Comparison of ENCODE assay signal across 9 cellular contexts in the genomic region with DNA sequence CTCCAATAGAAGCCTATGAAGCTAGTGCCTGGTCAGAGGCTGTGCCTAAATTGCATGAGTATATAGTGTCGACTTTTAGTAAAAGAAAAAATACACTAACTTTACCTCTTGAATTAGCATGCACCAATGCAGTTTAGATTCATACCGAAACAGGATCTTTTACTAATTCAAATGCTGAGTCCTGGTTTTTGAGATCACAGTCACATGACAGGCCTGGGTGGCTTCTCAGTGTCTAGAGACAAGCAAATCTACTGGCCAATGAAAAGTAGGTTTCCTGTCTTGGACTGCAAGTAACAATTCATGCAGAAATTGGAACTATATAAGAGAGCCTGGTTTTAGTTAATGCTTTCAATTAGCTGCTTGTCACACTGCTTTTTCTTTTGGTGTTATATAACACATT. TPM values are rescaled to one million over a fixed set of nuclear protein-coding genes. Genes with fewer than 3 reads are reported as not detected.
DNase-seq lines count a peak whose midpoint lies in the region; ATAC-seq and TF ChIP-seq lines count a peak whose summit lies in the region.
"Had no signal": no experiment of that assay in that cellular context is flagged by ENCODE, and none has a peak within 500 bp of the region (broad histone marks: within the 10 kb centered on the region; RNA-seq: fewer than 3 reads in every experiment).

No MANE protein-coding gene starts in this region.

- no peaks in the 10 kb centered on the region for H3K9me2 ChIP-seq in PC-3 (replicated peaks; ENCODE audit: low read length)

- H4K20me1 ChIP-seq in PC-3 (ENCODE audit: low read length) = peaks cover 76% of the 10 kb centered on the region

- H3K27me3 ChIP-seq in PC-3 (ENCODE audit: low read length) (no peaks in the 10 kb centered on the region), parathyroid adenoma (ENCODE audit: control insufficient read depth, insufficient read depth, low read length) (no peaks in the 10 kb centered on the region)

- H3K4me3 ChIP-seq in PC-3 (ENCODE audit: low read length) (no peak overlapping the region), parathyroid adenoma (ENCODE audit: low read depth, low read length) (no peak overlapping the region)

- H3K79me2 ChIP-seq in PC-3 (ENCODE audit: low read length) (peaks cover 97% of the 10 kb centered on the region), parathyroid adenoma (peaks cover 25% of the 10 kb centered on the region)

- H3K4me2 ChIP-seq in PC-3 (ENCODE audit: low read length) (0 out of 2 replicates have a peak overlapping the region, but pooled peaks have one; percentile 52), parathyroid adenoma (ENCODE audit: low read length) (peak overlapping the region; percentile 51)

- CTCF ChIA-PET in PC-3 (lab: Charles Lee) = no interaction called here

- H3K27ac ChIP-seq in PC-3 (ENCODE audit: low read length) = no peak overlapping the region
- H3K27ac ChIP-seq in parathyroid adenoma = no peak overlapping the region

- H3K9me3 ChIP-seq in PC-3 (ENCODE audit: low read length) (no peaks in the 10 kb centered on the region), parathyroid adenoma (ENCODE audit: control insufficient read depth, low read length) (no peaks in the 10 kb centered on the region)

- DNase-seq in PC-3 (no peak), NCI-H2029 (lab: John Stamatoyannopoulos, UW) (no peak), NCI-H1105 (lab: John Stamatoyannopoulos, UW) (no peak)
- no peak for DNase-seq in activated T-cell treated with anti-CD3 and anti-CD28 coated beads, Interleukin-2, amount 50 U/mL, for 48 hours
- DNase-seq: activated naive CD8-positive, alpha-beta T cell treated with anti-CD3 and anti-CD28 coated beads, Interleukin-2, amount 10 ng/mL, durations not matched to agents 7 days and 5 days had no signal

- H2AFZ ChIP-seq in PC-3 (ENCODE audit: low read length) (no peak overlapping the region), parathyroid adenoma (no peak overlapping the region)

- POLR2A ChIA-PET in PC-3 (lab: Charles Lee; ENCODE audit: unreplicated experiment) = no interaction called here

- no peaks in the 10 kb centered on the region for H3K36me3 ChIP-seq in PC-3 (ENCODE audit: low read depth, low read length)
- no peaks in the 10 kb centered on the region for H3K36me3 ChIP-seq in parathyroid adenoma (ENCODE audit: control insufficient read depth, insufficient read depth, low read length)

- peaks cover 52% of the 10 kb centered on the region for H3K4me1 ChIP-seq in PC-3 (ENCODE audit: insufficient read depth, low read length)
- H3K4me1 ChIP-seq in parathyroid adenoma = peaks cover 18% of the 10 kb centered on the region

- no peak overlapping the region for H3K9ac ChIP-seq in PC-3 (ENCODE audit: low read length)
- H3K9ac ChIP-seq in parathyroid adenoma = no peak overlapping the region

- ATAC-seq in GM18868 (IDR thresholded peaks at IDR 0.05; ENCODE audit: unreplicated experiment) (peak; percentile 61), HG02623 (IDR thresholded peaks at IDR 0.05; ENCODE audit: unreplicated experiment) (peak; percentile 44), PC-3 (no peak), GM21737 (IDR thresholded peaks at IDR 0.05; ENCODE audit: unreplicated experiment) (no peak)

- no TSS peak for BruUV-seq in PC-3 (replicated peaks; lab: Mats Ljungman, UMichigan)

- H3F3A ChIP-seq in PC-3 (ENCODE audit: low read length, unreplicated experiment) = no peaks in the 10 kb centered on the region

- intact Hi-C loops in PC-3 (cut with micrococcal nuclease) = no loop called here

- TF ChIP-seq CTCF in PC-3 (conservative IDR thresholded peaks at IDR 0.05; ENCODE audit: low read depth, low read length) (no peak), parathyroid adenoma (IDR thresholded peaks at IDR 0.05) (no peak)

RNA-seq across cellular contexts. Expression of a gene that starts 7.2 kb away (rescaled TPM):
- 41.0 and 54.4 TPM in 2 replicates for total RNA-seq in PC-3 (2014; rRNA removed)

RNA-seq across cellular contexts. Expression of a gene that starts 18.3 kb away (rescaled TPM):
- 4.2 and 6.2 TPM in 2 replicates for total RNA-seq in PC-3 (2014; rRNA removed)

Comparison
In these comparisons a context has a peak if more than half of its experiments do, and no peak if none do; other contexts are left out.
1. ATAC-seq: peak in GM18868 (single experiment) and HG02623 (single experiment); none in PC-3 (single experiment) and GM21737 (single experiment).